14 cellular contexts compared by ENCODE assay signal in the genomic region with DNA sequence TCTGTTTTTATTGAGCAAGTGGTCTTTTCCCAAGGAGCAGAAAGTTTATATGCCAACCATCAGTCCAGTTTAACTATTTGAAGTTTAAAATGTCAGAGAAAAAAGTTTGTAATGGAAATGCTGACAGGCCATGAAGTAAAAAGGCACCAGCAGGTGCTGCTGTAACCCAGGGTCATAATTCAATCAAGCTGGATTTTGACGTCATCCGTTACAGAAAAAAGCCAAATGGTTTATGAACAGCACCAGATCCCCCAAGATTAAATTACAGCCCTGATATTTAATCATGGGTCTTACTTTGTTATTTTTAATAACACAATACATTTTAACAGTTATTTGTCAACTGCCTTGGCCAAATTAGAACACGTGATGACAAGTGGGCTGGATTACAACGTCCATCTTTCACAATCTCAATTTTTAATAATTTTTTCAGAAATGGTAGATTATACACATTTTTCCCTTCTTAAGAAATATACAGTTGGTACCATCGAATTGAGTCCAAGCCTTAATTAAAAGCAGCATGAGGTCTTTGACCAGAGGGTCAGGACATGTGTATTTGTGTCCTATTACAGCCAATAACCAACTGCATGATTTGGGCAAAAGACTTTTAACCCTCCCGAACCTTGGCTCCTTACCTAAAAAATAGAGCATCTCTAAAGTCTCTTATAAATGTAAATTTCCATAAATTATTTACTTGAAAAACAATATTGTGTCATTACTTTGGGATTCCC. TPM values are rescaled to one million over a fixed set of nuclear protein-coding genes. Genes with fewer than 3 reads are reported as not detected.
DNase-seq lines count a peak whose midpoint lies in the region; ATAC-seq and TF ChIP-seq lines count a peak whose summit lies in the region.
"Had no signal": no experiment of that assay in that cellular context is flagged by ENCODE, and none has a peak within 500 bp of the region (broad histone marks: within the 10 kb centered on the region; RNA-seq: fewer than 3 reads in every experiment).

No MANE protein-coding gene starts in this region.

- H2AFZ ChIP-seq in OCI-LY3 (ENCODE audit: low read depth, low read length), result no peak overlapping the region

- H3K27me3 Mint-ChIP-seq in type B pancreatic cell, result no peaks in the 10 kb centered on the region

- no peaks in the 10 kb centered on the region for H3K9me3 Mint-ChIP-seq in type B pancreatic cell

- H3K4me3 ChIP-seq in OCI-LY3 (ENCODE audit: low read length) (peak overlapping the region; percentile 75), epithelial cell of proximal tubule (ENCODE audit: low read depth, low read length) (no peak overlapping the region), colonic mucosa (no peak overlapping the region)
- H3K4me3 ChIP-seq: ascending aorta, sigmoid colon, thoracic aorta had no signal

- H3K9me3 ChIP-seq in OCI-LY3 (ENCODE audit: insufficient read depth, low read length) (no peaks in the 10 kb centered on the region), colonic mucosa (no peaks in the 10 kb centered on the region)
- H3K9me3 ChIP-seq: ascending aorta, sigmoid colon, thoracic aorta had no signal

- no peaks in the 10 kb centered on the region for H3K27me3 ChIP-seq in OCI-LY3 (ENCODE audit: low read depth, low read length)
- no peaks in the 10 kb centered on the region for H3K27me3 ChIP-seq in colonic mucosa
- H3K27me3 ChIP-seq: ascending aorta, sigmoid colon had no signal

- ATAC-seq in HG03571 (IDR thresholded peaks at IDR 0.05; ENCODE audit: unreplicated experiment), result no peak
- ATAC-seq in HG02970 (IDR thresholded peaks at IDR 0.05; ENCODE audit: low FRiP score, unreplicated experiment), result no peak

- H3K27ac ChIP-seq in OCI-LY3 (ENCODE audit: low read length), result peak overlapping the region; percentile 88
- no peak overlapping the region for H3K27ac ChIP-seq in colonic mucosa
- H3K27ac ChIP-seq: ascending aorta, sigmoid colon, thoracic aorta had no signal

- no peak overlapping the region for H3K27ac Mint-ChIP-seq in type B pancreatic cell

- H3K4me1 ChIP-seq in OCI-LY3 (ENCODE audit: low read length) (peaks cover 96% of the 10 kb centered on the region), colonic mucosa (no peaks in the 10 kb centered on the region)
- H3K4me1 ChIP-seq: ascending aorta had no signal

- H3K36me3 ChIP-seq in OCI-LY3 (replicated peaks; ENCODE audit: low read depth, low read length) (peaks cover 84% of the 10 kb centered on the region), colonic mucosa (no peaks in the 10 kb centered on the region)
- H3K36me3 ChIP-seq: ascending aorta, sigmoid colon had no signal

- H3K4me1 Mint-ChIP-seq in type B pancreatic cell (ENCODE audit: unreplicated experiment), result peaks cover 33% of the 10 kb centered on the region

- peaks cover 51% of the 10 kb centered on the region for H4K20me1 ChIP-seq in OCI-LY3 (ENCODE audit: insufficient read depth, low read length)

- H3K4me3 Mint-ChIP-seq in type B pancreatic cell, result no peak overlapping the region

- TF ChIP-seq CTCF in OCI-LY3 (IDR thresholded peaks at IDR 0.05; ENCODE audit: low read depth, low read length), result peak; percentile 97
- peak; percentile 49 for TF ChIP-seq CTCF in epithelial cell of proximal tubule (conservative IDR thresholded peaks at IDR 0.05; ENCODE audit: low read depth, low read length)
- peak; percentile 27 for TF ChIP-seq CTCF in type B pancreatic cell (conservative IDR thresholded peaks at IDR 0.05)
- TF ChIP-seq CTCF in colonic mucosa (IDR thresholded peaks at IDR 0.05), result no peak

- peaks cover 99% of the 10 kb centered on the region for H3K79me2 ChIP-seq in OCI-LY3 (ENCODE audit: low read length)

- peak overlapping the region; percentile 92 for H3K9ac ChIP-seq in OCI-LY3 (ENCODE audit: low read length)
- no peak overlapping the region for H3K9ac ChIP-seq in colonic mucosa (ENCODE audit: low read depth in 2 of 2, low read length in 2 of 2)

- peak overlapping the region; percentile 82 for H3K4me2 ChIP-seq in OCI-LY3 (ENCODE audit: low read length)

- intact Hi-C loops in colonic mucosa (cut with DNase I), result loop anchor here (10.0 kb wide), 1 partner anchor 343 kb away; no protein-coding TSS in a partner anchor

- DNase-seq in NCI-H82 (lab: John Stamatoyannopoulos, UW) (peak; percentile 43), NCI-H82 treated with DMSO at 0.1 percent for 48 hours (lab: John Stamatoyannopoulos, UW; ENCODE audit: unreplicated experiment) (no peak), epithelial cell of proximal tubule (ENCODE audit: low read depth) (no peak), type B pancreatic cell (ENCODE audit: extremely low spot score, unreplicated experiment) (no peak), colonic mucosa (no peak)
- DNase-seq: activated T-cell treated with anti-CD3 and anti-CD28 coated beads for 4 hours, GF-D8, NCI-H187, sigmoid colon had no signal

- peaks cover 28% of the 10 kb centered on the region for H3K36me3 Mint-ChIP-seq in type B pancreatic cell

RNA-seq across cellular contexts. Expression of a gene that starts 10.0 kb away (rescaled TPM):
- total RNA-seq in epithelial cell of proximal tubule (7.2 and 9.3 TPM in 2 replicates), type B pancreatic cell (ENCODE audit: low replicate concordance) (21.9 and 189 TPM in 2 replicates), colonic mucosa (10 to 100 TPM in 1 of 2 donors, 1 to 10 TPM in 1; 9.8 to 29.0 TPM)
